In the genomic region with DNA sequence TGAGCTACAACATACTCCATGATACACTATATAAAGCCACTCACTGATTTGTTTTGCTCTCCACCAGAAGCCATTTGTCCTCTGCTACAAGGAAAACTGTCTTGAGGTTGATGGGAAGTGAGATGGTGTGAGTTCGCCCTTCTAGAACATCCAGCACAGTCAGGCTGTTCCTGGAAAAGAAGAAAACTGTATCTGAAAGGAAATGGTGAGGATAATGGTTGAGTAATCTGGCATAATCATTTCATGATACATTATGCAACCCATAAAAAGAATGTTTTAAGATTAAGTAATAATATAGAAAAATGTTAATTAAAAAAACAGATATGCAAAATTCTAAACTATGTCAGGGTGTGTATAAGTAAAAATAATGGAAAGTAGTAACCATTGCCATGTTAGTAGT, we compare ENCODE assay signal across 15 cellular contexts.
"Had no signal": no experiment of that assay in that cellular context is flagged by ENCODE, and none has a peak within 500 bp of the region (broad histone marks: within the 10 kb centered on the region; RNA-seq: fewer than 3 reads in every experiment).

No MANE protein-coding gene starts in this region.

- H3K4me3 ChIP-seq: dorsolateral prefrontal cortex, left lung had no signal

- ATAC-seq: activated CD4-positive, alpha-beta T cell treated with anti-CD3 and anti-CD28 coated beads for 36 hours; foreskin keratinocyte; left lung; T-helper 17 cell had no signal

- H3K27me3 ChIP-seq: dorsolateral prefrontal cortex, foreskin keratinocyte, left lung had no signal

- H3K27ac ChIP-seq: dorsolateral prefrontal cortex, foreskin keratinocyte, left lung had no signal

- H3K9me3 ChIP-seq: left lung had no signal

- DNase-seq: activated CD4-positive, alpha-beta T cell treated with anti-CD3 and anti-CD28 coated beads for 36 hours; activated CD4-positive, alpha-beta T cell treated with anti-CD3 and anti-CD28 coated beads, Interleukin-2, amount 50 U/mL, for 48 hours; activated T-cell treated with anti-CD3 and anti-CD28 coated beads for 4 hours; amygdala; caudate nucleus; dorsolateral prefrontal cortex; erythroblast; foreskin keratinocyte; head of caudate nucleus; left lung; occipital lobe; retina; stimulated activated CD8-positive, alpha-beta memory T cell treated with anti-CD3 and anti-CD28 coated beads, Interleukin-4, amount 100 ng/mL, for 48 hours; stimulated activated naive CD4-positive, alpha-beta T cell; T-helper 17 cell had no signal

- H3K36me3 ChIP-seq: left lung had no signal
